ENCODE assay signal across 22 cellular contexts in the genomic region with DNA sequence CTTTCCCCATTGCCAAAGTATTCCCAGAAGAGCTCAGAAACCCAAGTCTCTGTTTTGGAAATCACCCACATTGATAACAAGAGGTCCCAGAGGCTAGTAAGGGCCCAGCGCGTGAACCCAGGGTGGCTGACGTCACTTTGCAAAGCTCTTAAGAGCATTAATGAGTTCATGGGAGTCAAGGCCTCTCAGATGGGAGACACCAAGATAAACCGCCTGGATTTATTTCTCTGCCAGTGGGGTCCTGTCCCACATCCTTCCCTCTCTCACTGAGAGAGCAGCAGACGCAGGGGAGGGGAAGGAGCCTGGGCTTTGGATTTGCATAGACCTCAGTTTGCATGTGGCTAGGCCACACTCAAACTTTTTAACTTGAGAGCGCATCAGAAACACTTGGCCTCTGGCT.
DNase-seq lines count a peak whose midpoint lies in the region; ATAC-seq, FAIRE-seq and TF ChIP-seq lines count a peak whose summit lies in the region.
"Had no signal": no experiment of that assay in that cellular context is flagged by ENCODE, and none has a peak within 500 bp of the region (broad histone marks: within the 10 kb centered on the region; RNA-seq: fewer than 3 reads in every experiment).

No MANE protein-coding gene starts in this region.

- FAIRE-seq in GM12891 (lab: Jason Lieb, UNC): no peak
- FAIRE-seq: colon, endometrium, keratinocyte had no signal

- DNase-seq in left cardiac atrium (peak; percentile 44), ecto neural progenitor cell (ENCODE audit: low spot score) (no peak), GM12891 (ENCODE audit: insufficient read length, low spot score) (no peak), kidney tubule cell (ENCODE audit: low spot score) (no peak)
- DNase-seq in activated naive CD4-positive, alpha-beta T cell treated with anti-CD3 and anti-CD28 coated beads, Interleukin-2, amount 50 U/mL, for 16 hours: no peak
- DNase-seq: activated CD4-positive, alpha-beta memory T cell treated with anti-CD3 and anti-CD28 coated beads, Interleukin-2, amount 10 ng/mL, durations not matched to agents 7 days and 5 days; activated naive CD8-positive, alpha-beta T cell treated with anti-CD3 and anti-CD28 coated beads for 36 hours; activated T-cell treated with anti-CD3 and anti-CD28 coated beads, Interleukin-2, amount 50 U/mL, for 72 hours; body of pancreas; CD8-positive, alpha-beta memory T cell; H9; hippocampal formation; MM.1S; posterior cingulate gyrus; SHP77 treated with DMSO at 0.1 percent for 48 hours; testis had no signal

- ATAC-seq in GM19025 (IDR thresholded peaks at IDR 0.05; ENCODE audit: low read depth, unreplicated experiment): peak; percentile 32
- peak; percentile 44 for ATAC-seq in GM21528 (IDR thresholded peaks at IDR 0.05; ENCODE audit: low FRiP score, unreplicated experiment)
- peak; percentile 34 for ATAC-seq in HG03442 (IDR thresholded peaks at IDR 0.05; ENCODE audit: unreplicated experiment)
- peak; percentile 39 to 67 for ATAC-seq in left cardiac atrium
- ATAC-seq: activated T-cell treated with anti-CD3 and anti-CD28 coated beads, Interleukin-2, amount 50 U/mL, for 72 hours; body of pancreas had no signal

- intact Hi-C loops in left cardiac atrium (cut with DNase I): no loop called here

- TF ChIP-seq POLR2A in GM12891 (IDR thresholded peaks at IDR 0.05; ENCODE audit: low read depth, low read length): no peak

TF ChIP-seq in GM12891, 5 proteins besides CTCF, POLR2A, EP300 and RAD21:
- TF ChIP-seq TAF1 (IDR thresholded peaks at IDR 0.05; ENCODE audit: low read depth, low read length) (no peak), SPI1 (IDR thresholded peaks at IDR 0.05; ENCODE audit: low read depth, low read length) (no peak), POU2F2 (IDR thresholded peaks at IDR 0.05; ENCODE audit: low read depth, low read length) (no peak), POLR2AphosphoS5 (IDR thresholded peaks at IDR 0.05; ENCODE audit: low read depth, low read length) (no peak), PAX5 (IDR thresholded peaks at IDR 0.05; ENCODE audit: insufficient read depth, low read length, severe bottlenecking) (no peak)
